ENCODE assay signal across 8 cellular contexts in genomic region chr12:106304001-106304421, GRCh38. TPM values are rescaled to one million over a fixed set of nuclear protein-coding genes. Genes with fewer than 3 reads are reported as not detected.
DNase-seq lines count a peak whose midpoint lies in the region; ATAC-seq and TF ChIP-seq lines count a peak whose summit lies in the region.

No MANE protein-coding gene starts in this region.

- H3K36me3 ChIP-seq in OCI-LY1 (ENCODE audit: insufficient read depth, low read length): no peaks in the 10 kb centered on the region
- H3K36me3 ChIP-seq in endocrine pancreas (ENCODE audit: control insufficient read depth, insufficient read depth, low read length): no peaks in the 10 kb centered on the region

- no peak for TF ChIP-seq POLR2A in GM18505 (IDR thresholded peaks at IDR 0.05; ENCODE audit: borderline replicate concordance, extremely low read depth, insufficient read depth, insufficient read length)

- H2AFZ ChIP-seq in OCI-LY1 (ENCODE audit: low read length): no peak overlapping the region

- peak in 3 of 10 experiments; percentile 2 to 29 (median 4) for DNase-seq in CD4-positive, alpha-beta T cell
- DNase-seq in osteocyte (ENCODE audit: extremely low spot score, unreplicated experiment): no peak
- no peak for DNase-seq in NCI-H1436 treated with DMSO at 0.1 percent for 48 hours (lab: John Stamatoyannopoulos, UW)
- DNase-seq in GDM1 (lab: John Stamatoyannopoulos, UW): no peak

- H3F3A ChIP-seq in OCI-LY1 (ENCODE audit: insufficient read depth, low read length): no peaks in the 10 kb centered on the region; the same call in 1 of the 2 replicates

- peak overlapping the region; percentile 100 for H3K27ac ChIP-seq in CD4-positive, alpha-beta T cell (ENCODE audit: low read depth, low read length)
- peak overlapping the region; percentile 91 for H3K27ac ChIP-seq in OCI-LY1 (ENCODE audit: low read depth, low read length, poor library complexity, severe bottlenecking)

- H3K27me3 ChIP-seq in CD4-positive, alpha-beta T cell (ENCODE audit: control insufficient read depth, insufficient read depth, low read length): no peaks in the 10 kb centered on the region
- H3K27me3 ChIP-seq in OCI-LY1 (ENCODE audit: insufficient read depth, low read length) (no peaks in the 10 kb centered on the region), endocrine pancreas (ENCODE audit: control insufficient read depth, insufficient read depth, low read length) (no peaks in the 10 kb centered on the region)

- no peaks in the 10 kb centered on the region for H4K20me1 ChIP-seq in OCI-LY1 (ENCODE audit: insufficient read depth, low read length)

- no peaks in the 10 kb centered on the region for H3K9me3 ChIP-seq in CD4-positive, alpha-beta T cell (ENCODE audit: control insufficient read depth, low read length)
- H3K9me3 ChIP-seq in OCI-LY1 (ENCODE audit: low read length): no peaks in the 10 kb centered on the region
- H3K9me3 ChIP-seq in endocrine pancreas (ENCODE audit: control insufficient read depth, low read length): no peaks in the 10 kb centered on the region

- peak overlapping the region; percentile 79 for H3K9ac ChIP-seq in OCI-LY1 (ENCODE audit: low read length)
- H3K9ac ChIP-seq in endocrine pancreas (ENCODE audit: control insufficient read depth, insufficient read depth, low read length): peak overlapping the region; percentile 32

- CTCF ChIA-PET in CD4-positive, alpha-beta T cell (lab: Charles Lee): interaction anchor here (0.6 to 3.5 kb wide), 6 partner anchors 22 to 77 kb away, joined by 3 to 13 read pairs (median 4); partner anchors contain the start of gene POLR3B

- ATAC-seq in CD4-positive, alpha-beta T cell (ENCODE audit: poor library complexity): no peak
- no peak for ATAC-seq in GM18873 (IDR thresholded peaks at IDR 0.05; ENCODE audit: low FRiP score, unreplicated experiment)
- ATAC-seq in GM18505 (IDR thresholded peaks at IDR 0.05; ENCODE audit: unreplicated experiment): no peak

- H3K4me2 ChIP-seq in OCI-LY1 (ENCODE audit: low read length): peak overlapping the region; percentile 84

- H3K4me1 ChIP-seq in OCI-LY1 (ENCODE audit: insufficient read depth, low read length, severe bottlenecking): peaks cover 71% of the 10 kb centered on the region
- peaks cover 5% of the 10 kb centered on the region for H3K4me1 ChIP-seq in endocrine pancreas (ENCODE audit: control insufficient read depth, insufficient read depth, low read length)

- H3K36me3 Mint-ChIP-seq in CD4-positive, alpha-beta T cell (ENCODE audit: low read depth): peaks cover 60% of the 10 kb centered on the region
- peaks cover 9% of the 10 kb centered on the region for H3K36me3 Mint-ChIP-seq in osteocyte (ENCODE audit: unreplicated experiment)

- H3K9me2 ChIP-seq in OCI-LY1 (ENCODE audit: low read depth, low read length): no peaks in the 10 kb centered on the region

- intact Hi-C loops in CD4-positive, alpha-beta T cell (cut with DNase I, micrococcal nuclease): loop anchor here in 1 of 2 experiments (2.0 to 10.0 kb wide), 3 partner anchors 57 to 1319 kb away; partner anchors contain the start of genes CRY1 and NOPCHAP1

- peak overlapping the region; percentile 99 for H3K4me3 Mint-ChIP-seq in CD4-positive, alpha-beta T cell
- peak overlapping the region; percentile 88 for H3K4me3 Mint-ChIP-seq in osteocyte (ENCODE audit: unreplicated experiment)

- H3K27me3 Mint-ChIP-seq in CD4-positive, alpha-beta T cell: no peaks in the 10 kb centered on the region
- no peaks in the 10 kb centered on the region for H3K27me3 Mint-ChIP-seq in osteocyte (ENCODE audit: unreplicated experiment)

- TF ChIP-seq CTCF in CD4-positive, alpha-beta T cell (IDR thresholded peaks at IDR 0.05): no peak
- TF ChIP-seq CTCF in OCI-LY1 (IDR thresholded peaks at IDR 0.05; ENCODE audit: low read length) (no peak), osteocyte (IDR thresholded peaks at IDR 0.05) (no peak)

- peak overlapping the region; percentile 99 for H3K27ac Mint-ChIP-seq in CD4-positive, alpha-beta T cell
- peak overlapping the region; percentile 63 for H3K27ac Mint-ChIP-seq in osteocyte (ENCODE audit: unreplicated experiment)

- H3K9me3 Mint-ChIP-seq in CD4-positive, alpha-beta T cell: no peaks in the 10 kb centered on the region
- no peaks in the 10 kb centered on the region for H3K9me3 Mint-ChIP-seq in osteocyte (ENCODE audit: unreplicated experiment)

- peaks cover 74% of the 10 kb centered on the region for H3K4me1 Mint-ChIP-seq in CD4-positive, alpha-beta T cell (ENCODE audit: low read depth)
- peaks cover 38% of the 10 kb centered on the region for H3K4me1 Mint-ChIP-seq in osteocyte (ENCODE audit: unreplicated experiment)

- H3K79me2 ChIP-seq in OCI-LY1 (ENCODE audit: insufficient read depth, low read length): no peaks in the 10 kb centered on the region

- H3K4me3 ChIP-seq in OCI-LY1 (ENCODE audit: low read depth, low read length, poor library complexity, severe bottlenecking) (peak overlapping the region; percentile 89), endocrine pancreas (ENCODE audit: control insufficient read depth, insufficient read depth, low read length) (peak overlapping the region; percentile 71)

- POLR2A ChIA-PET in CD4-positive, alpha-beta T cell (lab: Charles Lee): interaction anchor here (0.8 to 5.8 kb wide), 15 partner anchors 9 to 651 kb away, joined by 3 to 157 read pairs (median 10); partner anchors contain the start of genes CKAP4, POLR3B and TMEM263

RNA-seq across cellular contexts. Expression of gene TCP11L2, which starts 1.5 kb away (rescaled TPM):
- total RNA-seq in CD4-positive, alpha-beta T cell: 100 to 1,000 TPM; 139 to 144 TPM
- total RNA-seq in osteocyte: 42.7 and 46.9 TPM in 2 replicates

RNA-seq across cellular contexts. Expression of gene POLR3B, which starts 53.5 kb away (rescaled TPM):
- 1 to 10 TPM; 2.5 to 2.6 TPM for total RNA-seq in CD4-positive, alpha-beta T cell
- 8.1 and 8.4 TPM in 2 replicates for total RNA-seq in osteocyte

RNA-seq across cellular contexts. Expression of gene CKAP4, which starts 56.2 kb away (rescaled TPM):
- 10 to 100 TPM; 14.7 to 15.7 TPM for total RNA-seq in CD4-positive, alpha-beta T cell
- 182 and 197 TPM in 2 replicates for total RNA-seq in osteocyte

Comparison
In these comparisons a context has a peak if more than half of its experiments do, and no peak if none do; other contexts are left out.
1. RNA of gene CKAP4, which starts 56.2 kb away (total RNA-seq): 182 to 197 TPM in osteocyte; 14.7 to 15.7 TPM in CD4-positive, alpha-beta T cell; every median in the first group is over 10 times any median in the second.